ENCODE assay signal across 1 cellular context in the genomic region with DNA sequence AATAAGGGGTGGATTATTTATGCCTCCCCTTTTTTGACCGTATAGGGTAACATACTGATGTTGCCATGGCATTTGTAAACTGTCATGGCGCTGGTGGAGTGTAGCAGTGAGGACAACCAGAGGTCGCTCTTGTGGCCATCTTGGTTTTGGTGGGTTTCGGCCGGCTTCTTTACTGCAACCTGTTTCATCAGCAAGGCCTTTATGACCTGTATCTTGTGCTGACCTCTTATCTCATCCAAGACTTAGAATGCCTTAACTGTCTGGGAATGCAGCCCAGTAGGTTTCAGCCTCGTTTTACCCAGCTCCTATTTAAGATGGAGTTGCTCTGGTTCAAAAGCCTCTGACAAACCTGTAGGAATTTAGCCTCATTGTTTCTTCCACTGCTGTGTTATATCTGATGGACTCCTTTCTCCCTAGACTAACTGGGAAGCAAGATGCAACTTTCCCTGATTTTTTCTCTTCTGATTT.
TF ChIP-seq lines count a peak whose summit lies in the region.

No MANE protein-coding gene starts in this region.

TF ChIP-seq in K562, 482 proteins besides CTCF, POLR2A, EP300 and RAD21 (continued from another document):
- no peak for TF ChIP-seq REST (CRISPR knock-in tag; IDR thresholded peaks at IDR 0.05; ENCODE audit: low read depth)
- TF ChIP-seq MECOM (CRISPR knock-in tag; IDR thresholded peaks at IDR 0.05), result peak; percentile 95
- no peak for TF ChIP-seq RB1 (IDR thresholded peaks at IDR 0.05; ENCODE audit: low read depth)
- TF ChIP-seq, protein P1, sequence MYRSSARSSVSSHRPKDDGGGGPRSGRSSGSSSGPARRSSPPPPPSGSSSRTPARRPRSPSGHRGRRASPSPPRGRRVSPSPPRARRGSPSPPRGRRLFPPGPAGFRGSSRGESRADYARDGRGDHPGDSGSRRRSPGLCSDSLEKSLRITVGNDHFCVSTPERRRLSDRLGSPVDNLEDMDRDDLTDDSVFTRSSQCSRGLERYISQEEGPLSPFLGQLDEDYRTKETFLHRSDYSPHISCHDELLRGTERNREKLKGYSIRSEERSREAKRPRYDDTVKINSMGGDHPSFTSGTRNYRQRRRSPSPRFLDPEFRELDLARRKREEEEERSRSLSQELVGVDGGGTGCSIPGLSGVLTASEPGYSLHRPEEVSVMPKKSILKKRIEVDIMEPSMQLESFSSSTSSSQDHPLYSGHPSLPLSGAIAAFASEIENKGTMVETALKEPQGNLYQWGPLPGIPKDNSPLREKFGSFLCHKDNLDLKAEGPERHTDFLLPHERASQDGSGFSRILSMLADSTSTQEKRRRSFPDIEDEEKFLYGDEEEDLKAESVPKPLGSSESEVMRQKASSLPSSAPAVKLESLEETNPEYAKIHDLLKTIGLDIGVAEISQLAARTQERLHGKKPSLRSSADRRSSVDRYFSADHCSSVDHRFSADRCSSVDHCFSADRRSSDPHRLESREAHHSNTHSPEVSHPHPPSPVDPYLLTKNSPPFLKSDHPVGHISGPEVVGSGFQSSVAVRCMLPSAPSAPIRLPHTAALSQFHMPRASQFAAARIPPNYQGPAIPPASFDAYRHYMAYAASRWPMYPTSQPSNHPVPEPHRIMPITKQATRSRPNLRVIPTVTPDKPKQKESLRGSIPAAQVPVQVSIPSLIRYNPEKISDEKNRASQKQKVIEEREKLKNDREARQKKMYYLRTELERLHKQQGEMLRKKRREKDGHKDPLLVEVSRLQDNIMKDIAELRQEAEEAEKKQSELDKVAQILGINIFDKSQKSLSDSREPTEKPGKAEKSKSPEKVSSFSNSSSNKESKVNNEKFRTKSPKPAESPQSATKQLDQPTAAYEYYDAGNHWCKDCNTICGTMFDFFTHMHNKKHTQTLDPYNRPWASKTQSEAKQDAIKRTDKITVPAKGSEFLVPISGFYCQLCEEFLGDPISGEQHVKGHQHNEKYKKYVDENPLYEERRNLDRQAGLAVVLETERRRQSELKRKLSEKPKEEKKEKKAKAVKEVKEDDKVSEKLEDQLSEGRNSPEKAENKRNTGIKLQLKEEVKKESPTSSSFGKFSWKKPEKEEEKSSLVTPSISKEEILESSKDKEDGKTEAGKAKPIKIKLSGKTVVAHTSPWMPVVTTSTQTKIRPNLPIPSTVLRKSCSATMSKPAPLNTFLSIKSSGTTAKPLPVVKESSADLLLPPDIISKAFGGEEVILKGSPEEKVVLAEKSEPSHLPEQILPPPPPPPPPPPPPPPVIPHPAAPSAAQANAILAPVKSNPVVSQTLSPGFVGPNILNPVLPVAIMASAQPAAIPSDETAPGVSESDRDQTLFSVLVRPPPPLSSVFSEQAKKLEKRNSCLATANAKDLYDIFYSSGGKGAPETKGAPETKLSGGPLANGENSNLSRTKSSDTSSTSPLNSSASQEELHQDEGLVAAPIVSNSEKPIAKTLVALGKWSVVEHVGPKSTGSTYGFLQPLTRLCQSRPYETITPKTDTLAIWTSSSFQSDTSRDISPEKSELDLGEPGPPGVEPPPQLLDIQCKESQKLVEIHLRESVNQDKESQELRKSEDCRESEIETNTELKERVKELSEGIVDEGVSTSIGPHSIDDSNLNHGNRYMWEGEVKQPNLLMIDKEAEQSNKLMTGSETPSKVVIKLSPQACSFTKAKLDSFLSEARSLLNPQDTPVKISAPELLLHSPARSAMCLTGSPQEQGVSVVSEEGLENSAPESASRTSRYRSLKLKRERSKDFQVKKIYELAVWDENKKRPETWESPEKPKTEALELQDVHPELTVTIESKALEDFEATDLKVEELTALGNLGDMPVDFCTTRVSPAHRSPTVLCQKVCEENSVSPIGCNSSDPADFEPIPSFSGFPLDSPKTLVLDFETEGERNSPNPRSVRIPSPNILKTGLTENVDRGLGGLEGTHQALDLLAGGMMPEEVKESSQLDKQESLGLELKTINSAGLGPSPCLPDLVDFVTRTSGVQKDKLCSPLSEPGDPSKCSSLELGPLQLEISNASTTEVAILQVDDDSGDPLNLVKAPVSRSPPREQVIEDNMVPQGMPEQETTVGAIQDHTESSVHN (IDR thresholded peaks at IDR 0.05; ENCODE audit: borderline replicate concordance in 1 of 2, low read depth in 1 of 2), result no peak
- no peak for TF ChIP-seq NEUROD1 (IDR thresholded peaks at IDR 0.05; ENCODE audit: borderline replicate concordance, low read depth, low read length, partially characterized antibody)
- no peak for TF ChIP-seq ZNF3 (CRISPR knock-in tag; IDR thresholded peaks at IDR 0.05)
- no peak for TF ChIP-seq KDM5B (IDR thresholded peaks at IDR 0.05; ENCODE audit: insufficient replicate concordance, low read depth, low read length)
- TF ChIP-seq ZNF583 (CRISPR knock-in tag; IDR thresholded peaks at IDR 0.05), result peak; percentile 91
- TF ChIP-seq ELF4 (CRISPR knock-in tag; IDR thresholded peaks at IDR 0.05), result peak; percentile 70; the same call in 1 of the 2 replicates
- TF ChIP-seq NR2C1 (IDR thresholded peaks at IDR 0.05), result 0 out of 2 replicates have a peak, but pooled peaks have one; percentile 31
- peak; percentile 94 for TF ChIP-seq NR2C1 (tag; IDR thresholded peaks at IDR 0.05)
- no peak for TF ChIP-seq ZNF121 (CRISPR knock-in tag; conservative IDR thresholded peaks at IDR 0.05)
- TF ChIP-seq L3MBTL2 (IDR thresholded peaks at IDR 0.05), result no peak
- TF ChIP-seq, protein P2, sequence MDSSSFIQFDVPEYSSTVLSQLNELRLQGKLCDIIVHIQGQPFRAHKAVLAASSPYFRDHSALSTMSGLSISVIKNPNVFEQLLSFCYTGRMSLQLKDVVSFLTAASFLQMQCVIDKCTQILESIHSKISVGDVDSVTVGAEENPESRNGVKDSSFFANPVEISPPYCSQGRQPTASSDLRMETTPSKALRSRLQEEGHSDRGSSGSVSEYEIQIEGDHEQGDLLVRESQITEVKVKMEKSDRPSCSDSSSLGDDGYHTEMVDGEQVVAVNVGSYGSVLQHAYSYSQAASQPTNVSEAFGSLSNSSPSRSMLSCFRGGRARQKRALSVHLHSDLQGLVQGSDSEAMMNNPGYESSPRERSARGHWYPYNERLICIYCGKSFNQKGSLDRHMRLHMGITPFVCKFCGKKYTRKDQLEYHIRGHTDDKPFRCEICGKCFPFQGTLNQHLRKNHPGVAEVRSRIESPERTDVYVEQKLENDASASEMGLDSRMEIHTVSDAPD (CRISPR knock-in tag; IDR thresholded peaks at IDR 0.05), result peak; percentile 95
- no peak for TF ChIP-seq XRCC5 (IDR thresholded peaks at IDR 0.05; ENCODE audit: low read depth, low read length)
- TF ChIP-seq ATF7 (IDR thresholded peaks at IDR 0.05), result peak; percentile 13; the same call in 1 of the 2 replicates
- TF ChIP-seq, protein P3, sequence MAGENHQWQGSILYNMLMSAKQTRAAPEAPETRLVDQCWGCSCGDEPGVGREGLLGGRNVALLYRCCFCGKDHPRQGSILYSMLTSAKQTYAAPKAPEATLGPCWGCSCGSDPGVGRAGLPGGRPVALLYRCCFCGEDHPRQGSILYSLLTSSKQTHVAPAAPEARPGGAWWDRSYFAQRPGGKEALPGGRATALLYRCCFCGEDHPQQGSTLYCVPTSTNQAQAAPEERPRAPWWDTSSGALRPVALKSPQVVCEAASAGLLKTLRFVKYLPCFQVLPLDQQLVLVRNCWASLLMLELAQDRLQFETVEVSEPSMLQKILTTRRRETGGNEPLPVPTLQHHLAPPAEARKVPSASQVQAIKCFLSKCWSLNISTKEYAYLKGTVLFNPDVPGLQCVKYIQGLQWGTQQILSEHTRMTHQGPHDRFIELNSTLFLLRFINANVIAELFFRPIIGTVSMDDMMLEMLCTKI (IDR thresholded peaks at IDR 0.05; ENCODE audit: partially characterized antibody), result no peak
- TF ChIP-seq CBX8 (IDR thresholded peaks at IDR 0.05; ENCODE audit: borderline replicate concordance, extremely low read depth, low read depth, low read length, poor library complexity, severe bottlenecking), result no peak
- no peak for TF ChIP-seq POLR2AphosphoS2 (IDR thresholded peaks at IDR 0.05; ENCODE audit: low read length)
- TF ChIP-seq SPI1 (IDR thresholded peaks at IDR 0.05; ENCODE audit: borderline replicate concordance, low read depth, low read length), result no peak
- no peak for TF ChIP-seq ZNF764 (CRISPR knock-in tag; IDR thresholded peaks at IDR 0.05; ENCODE audit: low read depth)
- no peak for TF ChIP-seq SNRNP70 (optimal IDR thresholded peaks at IDR 0.05; ENCODE audit: low read depth, low read length)
- TF ChIP-seq NUFIP1 (IDR thresholded peaks at IDR 0.05; ENCODE audit: partially characterized antibody), result no peak
- TF ChIP-seq ZNF699 (CRISPR knock-in tag; IDR thresholded peaks at IDR 0.05; ENCODE audit: insufficient replicate concordance), result no peak
- TF ChIP-seq, protein P4, sequence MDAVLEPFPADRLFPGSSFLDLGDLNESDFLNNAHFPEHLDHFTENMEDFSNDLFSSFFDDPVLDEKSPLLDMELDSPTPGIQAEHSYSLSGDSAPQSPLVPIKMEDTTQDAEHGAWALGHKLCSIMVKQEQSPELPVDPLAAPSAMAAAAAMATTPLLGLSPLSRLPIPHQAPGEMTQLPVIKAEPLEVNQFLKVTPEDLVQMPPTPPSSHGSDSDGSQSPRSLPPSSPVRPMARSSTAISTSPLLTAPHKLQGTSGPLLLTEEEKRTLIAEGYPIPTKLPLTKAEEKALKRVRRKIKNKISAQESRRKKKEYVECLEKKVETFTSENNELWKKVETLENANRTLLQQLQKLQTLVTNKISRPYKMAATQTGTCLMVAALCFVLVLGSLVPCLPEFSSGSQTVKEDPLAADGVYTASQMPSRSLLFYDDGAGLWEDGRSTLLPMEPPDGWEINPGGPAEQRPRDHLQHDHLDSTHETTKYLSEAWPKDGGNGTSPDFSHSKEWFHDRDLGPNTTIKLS (IDR thresholded peaks at IDR 0.05; ENCODE audit: borderline replicate concordance, low read depth), result no peak
- no peak for TF ChIP-seq MCM3 (IDR thresholded peaks at IDR 0.05)
